Comparison of ENCODE assay signal across 1 cellular context in the genomic region with DNA sequence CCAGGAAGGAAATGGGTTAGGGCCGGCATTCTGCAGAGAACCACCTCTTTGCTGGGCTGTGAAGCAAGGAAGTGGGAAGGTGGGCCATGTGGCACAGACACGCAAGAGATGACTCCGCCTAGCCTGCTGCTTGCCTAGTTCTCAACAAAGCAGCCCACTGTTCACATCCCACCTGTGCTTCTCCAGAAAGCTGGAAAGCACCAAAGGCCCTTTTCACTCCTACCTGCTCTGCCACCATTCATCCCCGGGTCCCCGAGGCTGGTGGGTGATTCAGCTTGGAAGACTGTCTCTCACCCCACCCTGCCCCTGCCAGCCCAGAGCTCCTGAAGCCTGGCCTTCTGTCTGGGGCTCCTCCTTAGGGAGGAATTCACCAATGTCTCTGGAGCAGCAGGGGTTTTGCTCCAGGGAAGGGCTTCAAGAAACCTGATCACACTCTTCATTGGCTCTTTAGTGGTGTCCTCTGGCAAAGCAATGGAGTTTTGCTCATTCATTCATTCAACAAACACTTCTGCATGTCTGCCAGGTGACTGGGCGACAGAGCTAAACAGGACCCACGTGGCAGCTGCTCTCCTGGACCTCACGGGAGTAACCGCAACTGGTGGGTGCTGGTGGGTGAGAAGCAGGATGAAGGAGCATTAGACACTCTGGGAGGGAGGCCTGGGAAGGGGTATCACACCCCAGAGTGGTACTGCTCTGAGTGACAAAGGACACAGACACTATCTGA.
TF ChIP-seq lines count a peak whose summit lies in the region.

No MANE protein-coding gene starts in this region.

TF ChIP-seq in HEK293, 187 proteins besides CTCF, POLR2A, EP300 and RAD21 (continued from another document):
- TF ChIP-seq, protein P1, sequence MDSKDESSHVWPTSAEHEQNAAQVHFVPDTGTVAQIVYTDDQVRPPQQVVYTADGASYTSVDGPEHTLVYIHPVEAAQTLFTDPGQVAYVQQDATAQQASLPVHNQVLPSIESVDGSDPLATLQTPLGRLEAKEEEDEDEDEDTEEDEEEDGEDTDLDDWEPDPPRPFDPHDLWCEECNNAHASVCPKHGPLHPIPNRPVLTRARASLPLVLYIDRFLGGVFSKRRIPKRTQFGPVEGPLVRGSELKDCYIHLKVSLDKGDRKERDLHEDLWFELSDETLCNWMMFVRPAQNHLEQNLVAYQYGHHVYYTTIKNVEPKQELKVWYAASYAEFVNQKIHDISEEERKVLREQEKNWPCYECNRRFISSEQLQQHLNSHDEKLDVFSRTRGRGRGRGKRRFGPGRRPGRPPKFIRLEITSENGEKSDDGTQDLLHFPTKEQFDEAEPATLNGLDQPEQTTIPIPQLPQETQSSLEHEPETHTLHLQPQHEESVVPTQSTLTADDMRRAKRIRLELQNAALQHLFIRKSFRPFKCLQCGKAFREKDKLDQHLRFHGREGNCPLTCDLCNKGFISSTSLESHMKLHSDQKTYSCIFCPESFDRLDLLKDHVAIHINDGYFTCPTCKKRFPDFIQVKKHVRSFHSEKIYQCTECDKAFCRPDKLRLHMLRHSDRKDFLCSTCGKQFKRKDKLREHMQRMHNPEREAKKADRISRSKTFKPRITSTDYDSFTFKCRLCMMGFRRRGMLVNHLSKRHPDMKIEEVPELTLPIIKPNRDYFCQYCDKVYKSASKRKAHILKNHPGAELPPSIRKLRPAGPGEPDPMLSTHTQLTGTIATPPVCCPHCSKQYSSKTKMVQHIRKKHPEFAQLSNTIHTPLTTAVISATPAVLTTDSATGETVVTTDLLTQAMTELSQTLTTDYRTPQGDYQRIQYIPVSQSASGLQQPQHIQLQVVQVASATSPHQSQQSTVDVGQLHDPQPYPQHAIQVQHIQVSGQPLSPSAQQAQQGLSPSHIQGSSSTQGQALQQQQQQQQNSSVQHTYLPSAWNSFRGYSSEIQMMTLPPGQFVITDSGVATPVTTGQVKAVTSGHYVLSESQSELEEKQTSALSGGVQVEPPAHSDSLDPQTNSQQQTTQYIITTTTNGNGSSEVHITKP (tag by site-specific recombination; IDR thresholded peaks at IDR 0.05) = peak; percentile 91
- TF ChIP-seq BCL11B (tag by site-specific recombination; IDR thresholded peaks at IDR 0.05; ENCODE audit: low read depth) (no peak), ZNF248 (tag by site-specific recombination; IDR thresholded peaks at IDR 0.05) (no peak)
- TF ChIP-seq, protein P2, sequence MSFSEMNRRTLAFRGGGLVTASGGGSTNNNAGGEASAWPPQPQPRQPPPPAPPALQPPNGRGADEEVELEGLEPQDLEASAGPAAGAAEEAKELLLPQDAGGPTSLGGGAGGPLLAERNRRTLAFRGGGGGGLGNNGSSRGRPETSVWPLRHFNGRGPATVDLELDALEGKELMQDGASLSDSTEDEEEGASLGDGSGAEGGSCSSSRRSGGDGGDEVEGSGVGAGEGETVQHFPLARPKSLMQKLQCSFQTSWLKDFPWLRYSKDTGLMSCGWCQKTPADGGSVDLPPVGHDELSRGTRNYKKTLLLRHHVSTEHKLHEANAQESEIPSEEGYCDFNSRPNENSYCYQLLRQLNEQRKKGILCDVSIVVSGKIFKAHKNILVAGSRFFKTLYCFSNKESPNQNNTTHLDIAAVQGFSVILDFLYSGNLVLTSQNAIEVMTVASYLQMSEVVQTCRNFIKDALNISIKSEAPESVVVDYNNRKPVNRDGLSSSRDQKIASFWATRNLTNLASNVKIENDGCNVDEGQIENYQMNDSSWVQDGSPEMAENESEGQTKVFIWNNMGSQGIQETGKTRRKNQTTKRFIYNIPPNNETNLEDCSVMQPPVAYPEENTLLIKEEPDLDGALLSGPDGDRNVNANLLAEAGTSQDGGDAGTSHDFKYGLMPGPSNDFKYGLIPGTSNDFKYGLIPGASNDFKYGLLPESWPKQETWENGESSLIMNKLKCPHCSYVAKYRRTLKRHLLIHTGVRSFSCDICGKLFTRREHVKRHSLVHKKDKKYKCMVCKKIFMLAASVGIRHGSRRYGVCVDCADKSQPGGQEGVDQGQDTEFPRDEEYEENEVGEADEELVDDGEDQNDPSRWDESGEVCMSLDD (tag by site-specific recombination; IDR thresholded peaks at IDR 0.05) = no peak
